Comparison of ENCODE assay signal across 11 cellular contexts in genomic region chr10:16381083-16381482, GRCh38. TPM values are rescaled to one million over a fixed set of nuclear protein-coding genes. Genes with fewer than 3 reads are reported as not detected.
DNase-seq lines count a peak whose midpoint lies in the region; ATAC-seq and TF ChIP-seq lines count a peak whose summit lies in the region.
"Had no signal": no experiment of that assay in that cellular context is flagged by ENCODE, and none has a peak within 500 bp of the region (broad histone marks: within the 10 kb centered on the region; RNA-seq: fewer than 3 reads in every experiment).

No MANE protein-coding gene starts in this region.

- no peak overlapping the region for H3K4me3 ChIP-seq in kidney epithelial cell (ENCODE audit: low read depth, low read length)
- H3K4me3 ChIP-seq: right atrium auricular region, stomach had no signal

- DNase-seq in HS-5 (ENCODE audit: low read depth) (peak; percentile 11), kidney epithelial cell (ENCODE audit: low read depth) (peak; percentile 94), AG20443 (ENCODE audit: low spot score) (no peak), ureter (ENCODE audit: low spot score) (no peak), NCI-H2107 (lab: John Stamatoyannopoulos, UW) (no peak)
- no peak for DNase-seq in stimulated activated CD4-positive, alpha-beta T cell treated with anti-CD3 and anti-CD28 coated beads, Interleukin-4, amount 100 ng/mL, for 4 hours
- DNase-seq: activated CD4-positive, alpha-beta T cell treated with anti-CD3 and anti-CD28 coated beads for 36 hours; stomach had no signal

- H3K36me3 ChIP-seq in kidney epithelial cell (ENCODE audit: control insufficient read depth, insufficient read depth, low read length), result no peaks in the 10 kb centered on the region
- H3K36me3 ChIP-seq: right atrium auricular region, stomach had no signal

- no peak for TF ChIP-seq CTCF in kidney epithelial cell (IDR thresholded peaks at IDR 0.05; ENCODE audit: insufficient read depth, low read length, poor library complexity, severe bottlenecking)

- H3K27me3 ChIP-seq in kidney epithelial cell (ENCODE audit: control insufficient read depth, insufficient read depth, low read length), result no peaks in the 10 kb centered on the region
- H3K27me3 ChIP-seq: right atrium auricular region, stomach had no signal

- ATAC-seq in GM18907 (IDR thresholded peaks at IDR 0.05; ENCODE audit: unreplicated experiment) (peak; percentile 95), HG02623 (IDR thresholded peaks at IDR 0.05; ENCODE audit: unreplicated experiment) (peak; percentile 76)
- ATAC-seq: activated CD4-positive, alpha-beta T cell treated with anti-CD3 and anti-CD28 coated beads for 36 hours had no signal

RNA-seq across cellular contexts. Expression of gene PTER, which starts 55.7 kb away (rescaled TPM):
- total RNA-seq in kidney epithelial cell (12.9 and 15.1 TPM in 2 replicates), ureter (35.7 TPM)

Comparison
In these comparisons a context has a peak if more than half of its experiments do, and no peak if none do; other contexts are left out.
1. DNase-seq: peak in HS-5 (single experiment) and kidney epithelial cell (single experiment); none in stimulated activated CD4-positive, alpha-beta T cell treated with anti-CD3 and anti-CD28 coated beads, Interleukin-4, amount 100 ng/mL, for 4 hours (0 of 2), AG20443 (single experiment), ureter (single experiment) and NCI-H2107 (single experiment).